Comparison of ENCODE assay signal across 21 cellular contexts in genomic region chr1:247115141-247115510, GRCh38.
"Had no signal": no experiment of that assay in that cellular context is flagged by ENCODE, and none has a peak within 500 bp of the region (broad histone marks: within the 10 kb centered on the region; RNA-seq: fewer than 3 reads in every experiment).

No MANE protein-coding gene starts in this region.

- FAIRE-seq: islet of Langerhans, TTC549 had no signal

- H3K9me3 ChIP-seq: colonic mucosa, esophagus muscularis mucosa, neutrophil, tibial artery, vagina had no signal

- H3K27ac ChIP-seq: colonic mucosa, esophagus muscularis mucosa, neutrophil, tibial artery, vagina had no signal

- H3K36me3 Mint-ChIP-seq: WTC11 had no signal

- H3K36me3 ChIP-seq: colonic mucosa, esophagus muscularis mucosa, neutrophil, tibial artery, vagina had no signal

- H3K4me1 ChIP-seq: colonic mucosa had no signal

- H3K4me3 ChIP-seq: colonic mucosa, esophagus muscularis mucosa, lung, tibial artery, vagina had no signal

- ATAC-seq: WTC11 had no signal

- H3K27me3 ChIP-seq: colonic mucosa, esophagus muscularis mucosa, vagina had no signal

- H3K9me3 Mint-ChIP-seq: activated T-helper 2 cell treated with anti-CD3 and anti-CD28 coated beads, Interferon-gamma antibody, Interleukin-2, Interleukin-4, amounts not matched to agents 10 μg/mL and 5 μg/mL and 100 μg/mL, durations not matched to agents 14 hours and 24 hours and 36 hours; WTC11 had no signal

- H3K27ac Mint-ChIP-seq: activated naive CD4-positive, alpha-beta T cell treated with anti-CD3 and anti-CD28 coated beads, Interleukin-2, amount 10 ng/mL, durations not matched to agents 7 days and 5 days; activated T-helper 2 cell treated with anti-CD3 and anti-CD28 coated beads, Interferon-gamma antibody, Interleukin-2, Interleukin-4, amounts not matched to agents 10 μg/mL and 5 μg/mL and 100 μg/mL, durations not matched to agents 14 hours and 24 hours and 36 hours; WTC11 had no signal

- DNase-seq: activated CD4-positive, alpha-beta T cell treated with anti-CD3 and anti-CD28 coated beads for 48 hours; activated CD8-positive, alpha-beta memory T cell treated with anti-CD3 and anti-CD28 coated beads for 24 hours; activated naive CD4-positive, alpha-beta T cell treated with anti-CD3 and anti-CD28 coated beads, Interleukin-2, amount 10 ng/mL, durations not matched to agents 7 days and 5 days; activated T-cell treated with anti-CD3 and anti-CD28 coated beads for 4 hours; amniotic stem cell; colonic mucosa; midbrain; posterior cingulate gyrus; stimulated activated CD4-positive, alpha-beta T cell treated with anti-CD3 and anti-CD28 coated beads, Interleukin-15, amount 100 ng/mL, for 24 hours; stimulated activated CD4-positive, alpha-beta T cell treated with anti-CD3 and anti-CD28 coated beads, Interleukin-4, amount 100 ng/mL, for 1 hour; stimulated activated naive CD4-positive, alpha-beta T cell; T-helper 1 cell; tibial artery had no signal

- H3K4me3 Mint-ChIP-seq: activated naive CD4-positive, alpha-beta T cell treated with anti-CD3 and anti-CD28 coated beads, Interleukin-2, amount 10 ng/mL, durations not matched to agents 7 days and 5 days; WTC11 had no signal
